Comparison of ENCODE assay signal across 7 cellular contexts in the genomic region with DNA sequence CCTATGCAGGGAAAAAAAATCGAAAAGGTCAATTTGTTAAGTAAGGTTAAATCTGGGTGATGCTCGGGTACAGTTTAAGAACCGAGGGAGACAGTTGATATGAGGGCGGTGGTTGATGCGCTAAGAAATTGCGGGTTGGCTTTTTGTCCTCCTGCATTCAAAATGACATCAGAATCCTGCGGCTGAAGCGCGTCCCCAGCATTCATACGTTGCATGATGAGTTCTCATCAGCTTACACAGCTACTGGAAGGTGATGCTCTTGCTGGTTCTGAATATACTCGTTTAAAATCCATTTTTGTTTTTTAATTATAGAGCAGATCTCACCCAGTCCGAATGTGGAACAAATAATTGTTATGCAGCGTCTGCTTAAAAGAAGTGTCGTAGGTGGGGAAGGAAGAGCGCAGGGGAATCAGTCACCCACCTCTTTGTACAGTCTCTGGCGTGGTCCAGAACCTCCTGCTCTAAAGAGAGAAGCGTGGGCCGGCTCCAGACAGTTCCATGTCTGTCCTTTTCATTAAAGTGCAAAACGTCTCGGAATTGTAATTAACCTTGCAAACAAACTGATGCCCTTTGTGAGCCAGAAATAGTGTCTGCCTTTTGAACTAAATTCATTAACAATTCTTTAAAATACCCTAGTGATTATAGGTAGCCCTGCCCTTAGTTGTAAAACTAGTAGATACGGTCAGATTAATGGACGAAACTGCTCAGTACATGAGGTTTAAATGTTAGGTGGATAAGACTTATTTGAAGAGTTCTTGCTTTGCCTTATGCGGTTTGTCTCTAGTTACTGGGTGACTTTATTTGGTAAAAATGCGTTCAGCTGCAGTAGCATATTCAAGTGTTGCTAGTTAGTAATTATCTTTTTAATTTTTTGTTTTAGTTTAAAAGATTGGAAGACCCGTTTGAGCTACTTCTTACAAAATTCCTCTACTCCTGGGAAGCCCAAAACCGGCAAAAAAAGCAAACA. TPM values are rescaled to one million over a fixed set of nuclear protein-coding genes. Genes with fewer than 3 reads are reported as not detected.
DNase-seq lines count a peak whose midpoint lies in the region; ATAC-seq and TF ChIP-seq lines count a peak whose summit lies in the region.

No MANE protein-coding gene starts in this region.

- TF ChIP-seq CTCF in WTC11 (IDR thresholded peaks at IDR 0.05): no peak
- TF ChIP-seq CTCF in lower leg skin (IDR thresholded peaks at IDR 0.05): no peak

- H3K9me3 Mint-ChIP-seq in WTC11: no peaks in the 10 kb centered on the region

- intact Hi-C loops in lower leg skin (cut with DNase I; ENCODE audit: low total_unique reads): no loop called here

- ATAC-seq in GM21381 (IDR thresholded peaks at IDR 0.05; ENCODE audit: unreplicated experiment) (peak; percentile 2), WTC11 (no peak), GM21825 (IDR thresholded peaks at IDR 0.05; ENCODE audit: unreplicated experiment) (no peak)

- peak overlapping the region; percentile 91 for H3K4me3 Mint-ChIP-seq in WTC11

- peak overlapping the region; percentile 68 for H3K4me3 ChIP-seq in lower leg skin (ENCODE audit: low read depth, poor library complexity, severe bottlenecking)

- POLR2A ChIA-PET in WTC11 (lab: Charles Lee): interaction anchor here (0.7 to 1.0 kb wide), 3 partner anchors 11 to 1889 kb away, joined by 3 read pairs; a partner anchor contains a TSS

- H3K4me1 Mint-ChIP-seq in WTC11: peaks cover 26% of the 10 kb centered on the region

- no peak for TF ChIP-seq POLR2A in lower leg skin (IDR thresholded peaks at IDR 0.05)

- H3K27me3 Mint-ChIP-seq in WTC11 (ENCODE audit: low read depth): peaks cover 16% of the 10 kb centered on the region

- peak overlapping the region; percentile 85 for H3K27ac Mint-ChIP-seq in WTC11

- CTCF ChIA-PET in WTC11 (lab: Charles Lee): interaction anchor here (1.0 to 1.7 kb wide), 3 partner anchors 189 to 210 kb away, joined by 3 to 4 read pairs (median 4); no protein-coding TSS in a partner anchor

- 14 to 16% methylated on average over 26 of the region's 26 CpGs for WGBS in lower leg skin, 2 donors

- peaks cover 10% of the 10 kb centered on the region for H3K36me3 Mint-ChIP-seq in WTC11

- DNase-seq in NCI-H146 (lab: John Stamatoyannopoulos, UW) (peak; percentile 71), WTC11 (ENCODE audit: low spot score) (peak; percentile 17), dedifferentiated amniotic fluid mesenchymal stem cell (ENCODE audit: extremely low spot score) (peak; percentile 54), lower leg skin (ENCODE audit: low spot score in 2 of 2) (peak in 1 of 2 donors; percentile 86)
- peak; percentile 15 for DNase-seq in stimulated activated CD8-positive, alpha-beta memory T cell treated with anti-CD3 and anti-CD28 coated beads, Interleukin-12 subunit alpha, Interleukin-12 subunit beta, amount 100 ng/mL, for 4 hours (ENCODE audit: low read depth)

TF ChIP-seq in WTC11, 78 proteins besides CTCF, POLR2A, EP300 and RAD21:
- TF ChIP-seq EMX1 (CRISPR knock-in tag; IDR thresholded peaks at IDR 0.05) (no peak), GTF2I (CRISPR knock-in tag; conservative IDR thresholded peaks at IDR 0.05) (no peak), NFYB (CRISPR knock-in tag; conservative IDR thresholded peaks at IDR 0.05; ENCODE audit: low read depth) (no peak)
- TF ChIP-seq, protein P1, sequence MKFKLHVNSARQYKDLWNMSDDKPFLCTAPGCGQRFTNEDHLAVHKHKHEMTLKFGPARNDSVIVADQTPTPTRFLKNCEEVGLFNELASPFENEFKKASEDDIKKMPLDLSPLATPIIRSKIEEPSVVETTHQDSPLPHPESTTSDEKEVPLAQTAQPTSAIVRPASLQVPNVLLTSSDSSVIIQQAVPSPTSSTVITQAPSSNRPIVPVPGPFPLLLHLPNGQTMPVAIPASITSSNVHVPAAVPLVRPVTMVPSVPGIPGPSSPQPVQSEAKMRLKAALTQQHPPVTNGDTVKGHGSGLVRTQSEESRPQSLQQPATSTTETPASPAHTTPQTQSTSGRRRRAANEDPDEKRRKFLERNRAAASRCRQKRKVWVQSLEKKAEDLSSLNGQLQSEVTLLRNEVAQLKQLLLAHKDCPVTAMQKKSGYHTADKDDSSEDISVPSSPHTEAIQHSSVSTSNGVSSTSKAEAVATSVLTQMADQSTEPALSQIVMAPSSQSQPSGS (CRISPR knock-in tag; IDR thresholded peaks at IDR 0.05; ENCODE audit: borderline replicate concordance, low read depth): no peak

RNA-seq across cellular contexts. Expression of a gene that starts 0.7 kb away (rescaled TPM):
- 13.1 to 19.1 TPM (median 18.7 TPM) in 3 replicates for total RNA-seq in WTC11 (2021)
- total RNA-seq in lower leg skin: 10 to 100 TPM; 24.5 to 54.1 (median 29.0) TPM
